31 cellular contexts compared by ENCODE assay signal in genomic region chr7:126493801-126494200, GRCh38.
"Had no signal": no experiment of that assay in that cellular context is flagged by ENCODE, and none has a peak within 500 bp of the region (broad histone marks: within the 10 kb centered on the region; RNA-seq: fewer than 3 reads in every experiment).

No MANE protein-coding gene starts in this region.

- ATAC-seq: activated CD8-positive, alpha-beta memory T cell treated with anti-CD3 and anti-CD28 coated beads, Interleukin-2, amount 10 ng/mL, durations not matched to agents 7 days and 5 days; activated naive CD4-positive, alpha-beta T cell treated with anti-CD3 and anti-CD28 coated beads, Interleukin-2, amount 50 U/mL, for 72 hours; activated naive CD8-positive, alpha-beta T cell treated with anti-CD3 and anti-CD28 coated beads, Interleukin-2, amount 50 U/mL, for 24 hours; body of pancreas; Panc1; SK-N-SH treated with all-trans-retinoic acid at 6 μM for 48 hours had no signal

- H3K27ac Mint-ChIP-seq: activated B cell treated with CpG ODN at 0.5 μM for 24 hours; activated CD4-positive, alpha-beta T cell treated with anti-CD3 and anti-CD28 coated beads, Interleukin-2, amount 10 ng/mL, durations not matched to agents 24 days and 14 days; activated CD8-positive, alpha-beta memory T cell treated with anti-CD3 and anti-CD28 coated beads, Interleukin-2, amount 10 ng/mL, durations not matched to agents 7 days and 5 days; activated naive CD8-positive, alpha-beta T cell treated with anti-CD3 and anti-CD28 coated beads, Interleukin-2, amount 50 U/mL, for 24 hours; activated T-cell treated with anti-CD3 and anti-CD28 coated beads, Interleukin-2, amount 50 U/mL, for 24 hours; T-helper 1 cell treated with Interleukin-12 subunit alpha and Interleukin-12 subunit beta and Interleukin-4 antibody, amounts not matched to agents 30 μg/mL and 1 μg/mL, for 36 hours had no signal

- H3K4me1 ChIP-seq: ascending aorta, SJSA1 had no signal

- H3K4me3 Mint-ChIP-seq: activated B cell treated with CpG ODN at 0.5 μM for 24 hours; activated CD4-positive, alpha-beta T cell treated with anti-CD3 and anti-CD28 coated beads, Interleukin-2, amount 10 ng/mL, durations not matched to agents 24 days and 14 days; activated CD8-positive, alpha-beta memory T cell treated with anti-CD3 and anti-CD28 coated beads, Interleukin-2, amount 10 ng/mL, durations not matched to agents 7 days and 5 days; activated naive CD8-positive, alpha-beta T cell treated with anti-CD3 and anti-CD28 coated beads, Interleukin-2, amount 50 U/mL, for 24 hours; activated T-cell treated with anti-CD3 and anti-CD28 coated beads, Interleukin-2, amount 50 U/mL, for 24 hours; central memory CD8-positive, alpha-beta T cell; T-helper 1 cell treated with Interleukin-12 subunit alpha and Interleukin-12 subunit beta and Interleukin-4 antibody, amounts not matched to agents 30 μg/mL and 1 μg/mL, for 36 hours had no signal

- DNase-seq: activated B cell treated with CpG ODN at 0.5 μM for 24 hours; activated CD4-positive, alpha-beta T cell treated with anti-CD3 and anti-CD28 coated beads for 1 hour; activated CD4-positive, alpha-beta T cell treated with anti-CD3 and anti-CD28 coated beads, Interleukin-2, amount 10 ng/mL, durations not matched to agents 24 days and 14 days; activated CD4-positive, alpha-beta T cell treated with anti-CD3 and anti-CD28 coated beads, Interleukin-2, amount 50 U/mL, for 48 hours; activated CD8-positive, alpha-beta memory T cell treated with anti-CD3 and anti-CD28 coated beads, Interleukin-2, amount 10 ng/mL, durations not matched to agents 7 days and 5 days; activated effector memory CD4-positive, alpha-beta T cell treated with anti-CD3 and anti-CD28 coated beads, Interleukin-2, amount 50 U/mL, for 16 hours; activated naive CD4-positive, alpha-beta T cell treated with Interleukin-2 at 50 U/mL for 16 hours; activated naive CD8-positive, alpha-beta T cell treated with anti-CD3 and anti-CD28 coated beads, Interleukin-2, amount 50 U/mL, for 24 hours; activated T-cell treated with anti-CD3 and anti-CD28 coated beads, Interleukin-2, amount 50 U/mL, for 24 hours; amniotic stem cell; body of pancreas; NCI-H1048; NCI-H146; NCI-H187 treated with DMSO at 0.1 percent for 48 hours; NCI-H2081 treated with DMSO at 0.1 percent for 48 hours; NCI-H2171; NCI-H2227 treated with DMSO at 0.1 percent for 48 hours; NCI-H446 treated with DMSO at 0.1 percent for 48 hours; NCI-H524 treated with DMSO at 0.1 percent for 48 hours; NCI-H82; OCI-M1; RPMI8226; SHP77 had no signal

- H3K36me3 ChIP-seq: ascending aorta, SJSA1 had no signal

- H3K9me3 Mint-ChIP-seq: activated B cell treated with CpG ODN at 0.5 μM for 24 hours; activated CD4-positive, alpha-beta T cell treated with anti-CD3 and anti-CD28 coated beads, Interleukin-2, amount 10 ng/mL, durations not matched to agents 24 days and 14 days; T-helper 1 cell treated with Interleukin-12 subunit alpha and Interleukin-12 subunit beta and Interleukin-4 antibody, amounts not matched to agents 30 μg/mL and 1 μg/mL, for 36 hours had no signal

- H3K9me3 ChIP-seq: ascending aorta, body of pancreas, SJSA1 had no signal

- H3K4me3 ChIP-seq: ascending aorta, body of pancreas, SJSA1 had no signal

- H3K27ac ChIP-seq: ascending aorta, body of pancreas, SJSA1 had no signal

- H3K4me1 Mint-ChIP-seq: activated B cell treated with CpG ODN at 0.5 μM for 24 hours; activated CD4-positive, alpha-beta T cell treated with anti-CD3 and anti-CD28 coated beads, Interleukin-2, amount 10 ng/mL, durations not matched to agents 24 days and 14 days; activated CD8-positive, alpha-beta memory T cell treated with anti-CD3 and anti-CD28 coated beads, Interleukin-2, amount 10 ng/mL, durations not matched to agents 7 days and 5 days; activated naive CD8-positive, alpha-beta T cell treated with anti-CD3 and anti-CD28 coated beads, Interleukin-2, amount 50 U/mL, for 24 hours; central memory CD8-positive, alpha-beta T cell had no signal

- H3K27me3 ChIP-seq: ascending aorta, body of pancreas, SJSA1 had no signal

- FAIRE-seq: bronchial epithelial cell had no signal

- H3K27me3 Mint-ChIP-seq: activated B cell treated with CpG ODN at 0.5 μM for 24 hours; activated CD4-positive, alpha-beta T cell treated with anti-CD3 and anti-CD28 coated beads, Interleukin-2, amount 10 ng/mL, durations not matched to agents 24 days and 14 days; activated CD8-positive, alpha-beta memory T cell treated with anti-CD3 and anti-CD28 coated beads, Interleukin-2, amount 10 ng/mL, durations not matched to agents 7 days and 5 days; activated naive CD8-positive, alpha-beta T cell treated with anti-CD3 and anti-CD28 coated beads, Interleukin-2, amount 50 U/mL, for 24 hours; activated T-cell treated with anti-CD3 and anti-CD28 coated beads, Interleukin-2, amount 50 U/mL, for 24 hours; central memory CD8-positive, alpha-beta T cell had no signal

- H3K36me3 Mint-ChIP-seq: activated CD8-positive, alpha-beta memory T cell treated with anti-CD3 and anti-CD28 coated beads, Interleukin-2, amount 10 ng/mL, durations not matched to agents 7 days and 5 days; activated naive CD4-positive, alpha-beta T cell treated with anti-CD3 and anti-CD28 coated beads, Interleukin-2, amount 50 U/mL, for 72 hours had no signal
